In the genomic region with DNA sequence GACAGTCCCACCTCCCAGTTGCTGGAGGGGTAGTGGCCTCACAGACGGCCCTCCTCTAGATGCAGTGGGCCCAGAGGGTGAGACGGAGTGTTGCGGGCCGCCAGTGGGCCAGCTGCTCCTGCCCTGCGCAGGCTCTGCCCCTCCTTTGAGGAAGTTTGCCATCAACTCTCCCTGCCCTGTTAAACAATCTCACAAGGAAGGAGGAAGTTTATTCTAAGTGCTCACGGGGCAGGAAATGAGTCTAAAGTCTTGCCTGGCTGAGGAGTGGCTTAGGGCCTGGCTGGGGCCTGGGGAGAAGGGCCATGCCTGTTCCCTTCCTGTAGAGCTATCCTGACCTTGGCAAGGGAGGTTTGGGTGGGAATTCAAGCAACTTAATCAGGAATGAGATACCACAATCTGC, we compare ENCODE assay signal across 15 cellular contexts. TPM values are rescaled to one million over a fixed set of nuclear protein-coding genes. Genes with fewer than 3 reads are reported as not detected.
DNase-seq lines count a peak whose midpoint lies in the region; ATAC-seq lines count a peak whose summit lies in the region.
"Had no signal": no experiment of that assay in that cellular context is flagged by ENCODE, and none has a peak within 500 bp of the region (broad histone marks: within the 10 kb centered on the region; RNA-seq: fewer than 3 reads in every experiment).

A gene with protein sequence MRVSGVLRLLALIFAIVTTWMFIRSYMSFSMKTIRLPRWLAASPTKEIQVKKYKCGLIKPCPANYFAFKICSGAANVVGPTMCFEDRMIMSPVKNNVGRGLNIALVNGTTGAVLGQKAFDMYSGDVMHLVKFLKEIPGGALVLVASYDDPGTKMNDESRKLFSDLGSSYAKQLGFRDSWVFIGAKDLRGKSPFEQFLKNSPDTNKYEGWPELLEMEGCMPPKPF (minus strand): TSS at position 92 of the 400 bp plus-strand sequence. CDS start 11,211 bp downstream, outside the sequence.

- intact Hi-C loops in naive thymus-derived CD4-positive, alpha-beta T cell (cut with micrococcal nuclease) = no loop called here

- H3K9me3 Mint-ChIP-seq in naive thymus-derived CD4-positive, alpha-beta T cell = peaks cover 0 to 3% (median 0%) of the 10 kb centered on the region in 11 donors

- no peaks in the 10 kb centered on the region for H3K36me3 ChIP-seq in BLaER1 treated with 17β-estradiol and CSF1 and Interleukin-3, amounts not matched to agents 10 nM and 100 nM
- H3K36me3 ChIP-seq in naive thymus-derived CD4-positive, alpha-beta T cell (ENCODE audit: control insufficient read depth in 2 of 3, insufficient read depth in 3 of 3, low read length in 3 of 3) = no peaks in the 10 kb centered on the region
- no peaks in the 10 kb centered on the region for H3K36me3 ChIP-seq in GM23248 (ENCODE audit: low read depth)
- H3K36me3 ChIP-seq: tibial nerve had no signal

- peak within 1 kb of the TSS; percentile 37 to 77 (median 68); a peak in 20 of 22 replicates for H3K27ac ChIP-seq in BLaER1 treated with 17β-estradiol and CSF1 and Interleukin-3, amounts not matched to agents 10 nM and 100 nM
- H3K27ac ChIP-seq in epithelial cell of prostate (peak within 1 kb of the TSS; percentile 31), GM23248 (no peak within 1 kb of the TSS)
- H3K27ac ChIP-seq in naive thymus-derived CD4-positive, alpha-beta T cell (ENCODE audit: low read depth, low read length) = no peak within 1 kb of the TSS
- H3K27ac ChIP-seq: RWPE1 had no signal

- no peaks in the 10 kb centered on the region for H4K20me1 ChIP-seq in BLaER1 treated with 17β-estradiol and CSF1 and Interleukin-3, amounts not matched to agents 10 nM and 100 nM
- no peaks in the 10 kb centered on the region for H4K20me1 ChIP-seq in GM23248 (ENCODE audit: insufficient read depth)

- no peaks in the 10 kb centered on the region for H3F3A ChIP-seq in GM23248 (ENCODE audit: insufficient read depth)

- DNase-seq in NOMO-1 (lab: John Stamatoyannopoulos, UW; ENCODE audit: unreplicated experiment in 2 of 2) (peak; percentile 60 to 70), epithelial cell of prostate (ENCODE audit: low read depth, low spot score) (no peak), GM23248 (no peak), activated gamma-delta T cell (lab: John Stamatoyannopoulos, UW) (no peak), cortex of kidney (lab: John Stamatoyannopoulos, UW) (no peak)
- DNase-seq in naive thymus-derived CD4-positive, alpha-beta T cell = no peak
- DNase-seq: activated T-cell treated with anti-CD3 and anti-CD28 coated beads, Interleukin-2, amount 50 U/mL, for 48 hours had no signal

- H3K79me2 ChIP-seq in GM23248 (ENCODE audit: insufficient read depth) = no peaks in the 10 kb centered on the region

- H3K9ac ChIP-seq in BLaER1 treated with 17β-estradiol and CSF1 and Interleukin-3, amounts not matched to agents 10 nM and 100 nM = peak within 1 kb of the TSS in 4 of 11 experiments; percentile 9 to 42 (median 24); a peak in 3 of 22 replicates
- no peak within 1 kb of the TSS for H3K9ac ChIP-seq in GM23248

- in situ Hi-C loops in GM23248 (cut with MboI) = no loop called here

- peak; percentile 79 for ATAC-seq in naive thymus-derived CD4-positive, alpha-beta T cell
- no peak for ATAC-seq in GM18511 (IDR thresholded peaks at IDR 0.05; ENCODE audit: unreplicated experiment)
- ATAC-seq: activated CD4-positive, CD25-positive, alpha-beta regulatory T cell treated with anti-CD3 and anti-CD28 coated beads, Interleukin-2, amount 50 U/mL, for 24 hours had no signal

- POLR2A ChIA-PET in naive thymus-derived CD4-positive, alpha-beta T cell (lab: Charles Lee) = no interaction called here

- CTCF ChIA-PET in naive thymus-derived CD4-positive, alpha-beta T cell (lab: Charles Lee) = no interaction called here

- no peaks in the 10 kb centered on the region for H3K36me3 Mint-ChIP-seq in naive thymus-derived CD4-positive, alpha-beta T cell
- H3K36me3 Mint-ChIP-seq: mesothelial cell of epicardium had no signal

- H3K9me2 ChIP-seq in GM23248 (ENCODE audit: insufficient read depth) = no peaks in the 10 kb centered on the region

- no peak within 1 kb of the TSS; a peak in 1 of 20 replicates for H3K4me3 ChIP-seq in BLaER1 treated with 17β-estradiol and CSF1 and Interleukin-3, amounts not matched to agents 10 nM and 100 nM
- no peak within 1 kb of the TSS for H3K4me3 ChIP-seq in naive thymus-derived CD4-positive, alpha-beta T cell (ENCODE audit: low read length)
- no peak within 1 kb of the TSS for H3K4me3 ChIP-seq in GM23248

- peaks cover 0 to 2% (median 0%) of the 10 kb centered on the region in 7 donors for H3K4me1 Mint-ChIP-seq in naive thymus-derived CD4-positive, alpha-beta T cell
- H3K4me1 Mint-ChIP-seq: mesothelial cell of epicardium had no signal

- no peak within 1 kb of the TSS for H3K4me3 Mint-ChIP-seq in naive thymus-derived CD4-positive, alpha-beta T cell
- H3K4me3 Mint-ChIP-seq: mesothelial cell of epicardium had no signal

- peak within 1 kb of the TSS; percentile 44 to 82 (median 56) for H3K4me2 ChIP-seq in BLaER1 treated with 17β-estradiol and CSF1 and Interleukin-3, amounts not matched to agents 10 nM and 100 nM
- no peak within 1 kb of the TSS for H3K4me2 ChIP-seq in GM23248 (ENCODE audit: unreplicated experiment)

- H3K9me3 ChIP-seq in BLaER1 treated with 17β-estradiol and CSF1 and Interleukin-3, amounts not matched to agents 10 nM and 100 nM (replicated peaks in 1 of 11) = peaks cover 0 to 30% (median 15%) of the 10 kb centered on the region in 11 experiments; a peak in 15 of 22 replicates
- no peaks in the 10 kb centered on the region for H3K9me3 ChIP-seq in naive thymus-derived CD4-positive, alpha-beta T cell (ENCODE audit: control insufficient read depth in 2 of 3, low read length in 3 of 3)
- no peaks in the 10 kb centered on the region for H3K9me3 ChIP-seq in GM23248 (ENCODE audit: low read depth)
- H3K9me3 ChIP-seq: tibial nerve had no signal

- H3K27me3 ChIP-seq in BLaER1 treated with 17β-estradiol and CSF1 and Interleukin-3, amounts not matched to agents 10 nM and 100 nM = no peaks in the 10 kb centered on the region
- no peaks in the 10 kb centered on the region for H3K27me3 ChIP-seq in naive thymus-derived CD4-positive, alpha-beta T cell (ENCODE audit: control insufficient read depth in 2 of 2, insufficient read depth in 2 of 2, low read length in 2 of 2)
- peaks cover 13% of the 10 kb centered on the region; the same call in 1 of the 2 replicates for H3K27me3 ChIP-seq in GM23248 (replicated peaks; ENCODE audit: insufficient read depth)
- H3K27me3 ChIP-seq: tibial nerve had no signal

- H3K4me1 ChIP-seq in BLaER1 treated with 17β-estradiol and CSF1 and Interleukin-3, amounts not matched to agents 10 nM and 100 nM = peaks cover 11 to 99% (median 68%) of the 10 kb centered on the region in 10 experiments
- H3K4me1 ChIP-seq in naive thymus-derived CD4-positive, alpha-beta T cell (ENCODE audit: control insufficient read depth in 2 of 2, insufficient read depth in 2 of 2, low read length in 2 of 2) = no peaks in the 10 kb centered on the region
- no peaks in the 10 kb centered on the region for H3K4me1 ChIP-seq in GM23248 (ENCODE audit: insufficient read depth)
- H3K4me1 ChIP-seq: tibial nerve had no signal

- no peak within 1 kb of the TSS for H2AFZ ChIP-seq in GM23248

- no peak within 1 kb of the TSS for H3K27ac Mint-ChIP-seq in naive thymus-derived CD4-positive, alpha-beta T cell
- H3K27ac Mint-ChIP-seq: mesothelial cell of epicardium had no signal

- WGBS in GM23248 (ENCODE audit: low coverage in 1 of 2, low lambda C conversion rate in 2 of 2, missing lambda C conversion rate in 2 of 2), 2 experiments = 63 to 71% methylated on average over 6 of the region's 6 CpGs

- H3K27me3 Mint-ChIP-seq in naive thymus-derived CD4-positive, alpha-beta T cell = peaks cover 0 to 27% (median 8%) of the 10 kb centered on the region in 5 donors

RNA-seq across cellular contexts. Expression of the gene that starts here (rescaled TPM):
- not detected for total RNA-seq in naive thymus-derived CD4-positive, alpha-beta T cell
- polyA plus RNA-seq in naive thymus-derived CD4-positive, alpha-beta T cell = not detected
- total RNA-seq in GM23248 (2014; rRNA removed; shearing (Covaris generic)) = not detected in 2 replicates
- not detected in 2 replicates for polyA plus RNA-seq in GM23248 (2016; fragmentation: Nextera tagmentation; extraction: Ambion mirVana)
- total RNA-seq: astrocyte, M059J, tibial nerve had no signal

Comparison
In these comparisons a context has a peak if more than half of its experiments do, and no peak if none do; other contexts are left out.
1. Peak in ATAC-seq in naive thymus-derived CD4-positive, alpha-beta T cell; RNA of the gene not detected or under 1 TPM.
2. H3K27ac ChIP-seq: peak in BLaER1 treated with 17β-estradiol and CSF1 and Interleukin-3, amounts not matched to agents 10 nM and 100 nM (11 of 11) and epithelial cell of prostate (single experiment); none in naive thymus-derived CD4-positive, alpha-beta T cell (single experiment) and GM23248 (single experiment).
3. DNase-seq: peak in NOMO-1 (2 of 2); none in epithelial cell of prostate (single experiment), naive thymus-derived CD4-positive, alpha-beta T cell (0 of 9), GM23248 (single experiment), activated gamma-delta T cell (single experiment) and cortex of kidney (single experiment).